8 cellular contexts compared by ENCODE assay signal in the genomic region with DNA sequence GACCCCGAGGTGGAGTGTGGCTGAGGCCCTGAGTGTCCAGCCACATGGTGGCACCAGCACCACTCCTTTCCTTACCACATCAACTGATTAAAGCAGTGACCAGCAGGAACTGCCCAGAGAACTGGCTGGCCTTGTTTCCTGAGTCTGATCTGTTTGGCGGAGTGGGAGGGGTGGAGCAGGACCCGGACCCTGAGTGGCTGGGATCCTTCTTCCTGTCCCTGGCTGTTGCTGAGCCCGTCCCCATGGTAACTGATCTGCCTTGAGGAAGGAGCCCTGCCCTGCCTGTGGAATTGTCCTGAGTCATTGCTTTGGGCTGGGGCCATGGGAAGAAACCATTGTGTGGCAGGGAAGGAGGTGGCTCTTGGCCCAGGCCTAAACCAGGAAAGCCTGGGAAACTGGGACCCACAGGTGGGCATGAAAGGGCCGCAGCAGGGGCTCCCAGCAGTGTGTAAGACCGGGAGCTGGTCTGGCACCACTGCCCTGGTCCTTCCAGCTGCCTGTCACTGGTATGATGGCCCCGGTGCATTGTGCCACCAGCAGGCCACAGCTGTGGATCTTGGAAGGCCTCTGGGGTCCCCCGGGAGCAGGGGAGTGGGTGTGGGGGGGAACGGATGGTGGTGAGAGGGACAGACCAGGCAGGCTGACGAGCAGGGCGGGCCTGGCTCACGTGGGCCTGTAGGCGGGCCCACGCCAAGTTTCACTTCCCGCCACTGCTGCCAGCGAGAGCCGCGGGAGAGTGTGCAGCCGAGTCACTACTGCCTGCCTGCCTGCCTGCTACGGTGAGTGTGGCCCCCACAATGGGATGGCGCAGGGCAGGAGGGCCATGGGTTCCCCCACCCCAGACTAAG. TPM values are rescaled to one million over a fixed set of nuclear protein-coding genes. Genes with fewer than 3 reads are reported as not detected.
DNase-seq lines count a peak whose midpoint lies in the region; ATAC-seq and TF ChIP-seq lines count a peak whose summit lies in the region.

No MANE protein-coding gene starts in this region.

- peaks cover 54% of the 10 kb centered on the region for H3K36me3 ChIP-seq in HUES6 (ENCODE audit: control insufficient read depth, insufficient read depth, low read length)
- peaks cover 0 to 43% (median 5%) of the 10 kb centered on the region in 3 experiments for H3K36me3 ChIP-seq in naive thymus-derived CD4-positive, alpha-beta T cell (ENCODE audit: control insufficient read depth in 2 of 3, insufficient read depth in 3 of 3, low read length in 3 of 3)

- H3K36me3 Mint-ChIP-seq in naive thymus-derived CD4-positive, alpha-beta T cell: peaks cover 0 to 41% (median 10%) of the 10 kb centered on the region in 5 donors

- H3K27ac Mint-ChIP-seq in naive thymus-derived CD4-positive, alpha-beta T cell: peak overlapping the region; percentile 89 to 99 (median 95)

- H3K4me1 ChIP-seq in HUES6 (ENCODE audit: control insufficient read depth, insufficient read depth, low read length): peaks cover 29% of the 10 kb centered on the region
- H3K4me1 ChIP-seq in naive thymus-derived CD4-positive, alpha-beta T cell (ENCODE audit: control insufficient read depth in 2 of 2, insufficient read depth in 2 of 2, low read length in 2 of 2): peaks cover 41 to 53% of the 10 kb centered on the region in 2 donors

- POLR2A ChIA-PET in naive thymus-derived CD4-positive, alpha-beta T cell (lab: Charles Lee): interaction anchor here (0.5 to 3.3 kb wide), 16 partner anchors 9 to 251 kb away, joined by 3 to 29 read pairs (median 6); partner anchors contain the start of genes ATRIP, CCDC51, IP6K2 and PFKFB4

- H3K4me1 Mint-ChIP-seq in naive thymus-derived CD4-positive, alpha-beta T cell: peaks cover 25 to 62% (median 57%) of the 10 kb centered on the region in 7 donors

- peak overlapping the region; percentile 97 for H3K27ac ChIP-seq in HUES6 (ENCODE audit: low read depth, low read length)
- H3K27ac ChIP-seq in naive thymus-derived CD4-positive, alpha-beta T cell (ENCODE audit: low read depth, low read length): peak overlapping the region; percentile 95

- no peaks in the 10 kb centered on the region for H3K9me3 ChIP-seq in HUES6 (ENCODE audit: control insufficient read depth, insufficient read depth, low read depth, low read length)
- H3K9me3 ChIP-seq in naive thymus-derived CD4-positive, alpha-beta T cell (ENCODE audit: control insufficient read depth in 2 of 3, low read length in 3 of 3): no peaks in the 10 kb centered on the region

- no peak overlapping the region for H3K4me3 ChIP-seq in HUES6 (ENCODE audit: low read depth, low read length)
- peak overlapping the region; percentile 61 for H3K4me3 ChIP-seq in fibroblast of mammary gland (ENCODE audit: control insufficient read depth, low read depth, low read length)
- H3K4me3 ChIP-seq in naive thymus-derived CD4-positive, alpha-beta T cell (ENCODE audit: low read length): peak overlapping the region; percentile 87

- intact Hi-C loops in naive thymus-derived CD4-positive, alpha-beta T cell (cut with micrococcal nuclease): loop anchor here (1.0 to 5.0 kb wide), 7 partner anchors 14 to 83 kb away; partner anchors contain the start of genes ATRIP (in 1 of the 2), CCDC51 (in 1 of the 2) and TMA7 (in 1 of the 2)

- H3K9ac ChIP-seq in HUES6 (ENCODE audit: low read length): peak overlapping the region; percentile 76

- H3K4me3 Mint-ChIP-seq in naive thymus-derived CD4-positive, alpha-beta T cell: peak overlapping the region; percentile 87 to 98 (median 91)

- DNase-seq in DMS 273 (lab: John Stamatoyannopoulos, UW; ENCODE audit: unreplicated experiment) (peak; percentile 82), RPMI7951 (ENCODE audit: low read depth) (peak; percentile 100), fibroblast of mammary gland (ENCODE audit: low read depth) (peak; percentile 100)
- DNase-seq in activated T-helper 9 cell treated with anti-CD3 and anti-CD28 coated beads, Interleukin-2, amount 50 U/mL, for 16 hours (ENCODE audit: low read depth): peak; percentile 68
- peak; percentile 64 to 84 (median 76) for DNase-seq in naive thymus-derived CD4-positive, alpha-beta T cell
- DNase-seq in stimulated activated naive CD4-positive, alpha-beta T cell (lab: John Stamatoyannopoulos, UW): peak; percentile 56 to 75 (median 63)

- CTCF ChIA-PET in naive thymus-derived CD4-positive, alpha-beta T cell (lab: Charles Lee): interaction anchor here (0.6 to 2.2 kb wide), 5 partner anchors 14 to 77 kb away, joined by 3 to 11 read pairs (median 5); no protein-coding TSS in a partner anchor

- H3K9me3 Mint-ChIP-seq in naive thymus-derived CD4-positive, alpha-beta T cell: no peaks in the 10 kb centered on the region

- no peaks in the 10 kb centered on the region for H3K27me3 ChIP-seq in HUES6 (ENCODE audit: control insufficient read depth, insufficient read depth, low read length)
- no peaks in the 10 kb centered on the region for H3K27me3 ChIP-seq in naive thymus-derived CD4-positive, alpha-beta T cell (ENCODE audit: control insufficient read depth in 2 of 2, insufficient read depth in 2 of 2, low read length in 2 of 2)

- TF ChIP-seq CTCF in fibroblast of mammary gland (conservative IDR thresholded peaks at IDR 0.05; ENCODE audit: control insufficient read depth, insufficient read depth, low read depth, low read length): peak; percentile 64

- no peaks in the 10 kb centered on the region for H3K27me3 Mint-ChIP-seq in naive thymus-derived CD4-positive, alpha-beta T cell

- ATAC-seq in GM21390 (IDR thresholded peaks at IDR 0.05; ENCODE audit: unreplicated experiment): peak; percentile 79
- peak; percentile 91 for ATAC-seq in naive thymus-derived CD4-positive, alpha-beta T cell

RNA-seq across cellular contexts. Expression of gene ATRIP, which starts 19.2 kb away (rescaled TPM):
- total RNA-seq in RPMI7951 (2014; rRNA removed; shearing (Covaris generic)): 10.7 and 14.3 TPM in 2 replicates
- 10 to 100 TPM in 3 of 5 experiments, 1 to 10 TPM in 2; 7.9 to 14.2 (median 12.5) TPM for total RNA-seq in naive thymus-derived CD4-positive, alpha-beta T cell
- polyA plus RNA-seq in naive thymus-derived CD4-positive, alpha-beta T cell: 10 to 100 TPM; 10.7 to 16.2 TPM

RNA-seq across cellular contexts. Expression of gene TMA7, which starts 25.7 kb away (rescaled TPM):
- total RNA-seq in RPMI7951 (2014; rRNA removed; shearing (Covaris generic)): 726 and 838 TPM in 2 replicates
- total RNA-seq in naive thymus-derived CD4-positive, alpha-beta T cell: 100 to 1,000 TPM; 193 to 278 (median 236) TPM
- polyA plus RNA-seq in naive thymus-derived CD4-positive, alpha-beta T cell: 100 to 1,000 TPM; 512 to 752 TPM

RNA-seq across cellular contexts. Expression of gene CCDC51, which starts 25.8 kb away (rescaled TPM):
- 18.1 and 21.6 TPM in 2 replicates for total RNA-seq in RPMI7951 (2014; rRNA removed; shearing (Covaris generic))
- 10 to 100 TPM in 1 of 5 experiments, 1 to 10 TPM in 4; 3.6 to 16.5 (median 5.0) TPM for total RNA-seq in naive thymus-derived CD4-positive, alpha-beta T cell
- 10 to 100 TPM; 10.2 to 14.3 TPM for polyA plus RNA-seq in naive thymus-derived CD4-positive, alpha-beta T cell

RNA-seq across cellular contexts. Expression of gene PLXNB1, which starts 35.9 kb away (rescaled TPM):
- total RNA-seq in RPMI7951 (2014; rRNA removed; shearing (Covaris generic)): 4.7 and 14.2 TPM in 2 replicates
- 1 to 10 TPM in 4 of 5 experiments, under 1 TPM in 1; 0.79 to 3.3 (median 2.7) TPM for total RNA-seq in naive thymus-derived CD4-positive, alpha-beta T cell
- polyA plus RNA-seq in naive thymus-derived CD4-positive, alpha-beta T cell: not detected

RNA-seq across cellular contexts. Expression of gene SHISA5, which starts 38.2 kb away (rescaled TPM):
- 206 and 217 TPM in 2 replicates for total RNA-seq in RPMI7951 (2014; rRNA removed; shearing (Covaris generic))
- 100 to 1,000 TPM; 147 to 236 (median 182) TPM for total RNA-seq in naive thymus-derived CD4-positive, alpha-beta T cell
- polyA plus RNA-seq in naive thymus-derived CD4-positive, alpha-beta T cell: 100 to 1,000 TPM; 348 to 383 TPM
